Comparison of ENCODE assay signal across 8 cellular contexts in the genomic region with DNA sequence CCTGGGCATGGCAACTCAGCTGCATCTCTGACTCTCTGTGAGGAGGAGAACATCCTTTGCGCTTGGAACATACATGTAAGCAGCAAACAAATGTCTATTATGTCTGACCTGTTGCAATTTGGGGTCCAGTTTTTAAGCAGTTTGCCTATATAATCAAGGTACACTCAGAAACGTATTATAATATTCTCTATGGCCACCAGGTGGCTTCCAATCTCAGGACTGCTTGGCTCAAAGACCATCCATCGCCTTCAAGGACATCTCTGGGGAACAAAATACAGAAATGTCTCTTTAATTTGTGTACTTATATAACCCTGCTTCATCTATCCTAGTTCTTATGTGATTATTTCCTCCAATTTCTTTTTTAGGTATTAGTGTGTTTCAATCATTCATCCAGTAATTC.
DNase-seq lines count a peak whose midpoint lies in the region; ATAC-seq, FAIRE-seq and TF ChIP-seq lines count a peak whose summit lies in the region.

No MANE protein-coding gene starts in this region.

- CTCF ChIA-PET in BJ (lab: Yijun Ruan, JAX), result interaction anchor here (0.6 kb wide), 1 partner anchor 9 kb away, joined by 3 read pairs; no protein-coding TSS in a partner anchor

- H3K27me3 ChIP-seq in BJ (ENCODE audit: control insufficient read depth, insufficient read depth, low read length) (no peaks in the 10 kb centered on the region), brain microvascular endothelial cell (replicated peaks) (no peaks in the 10 kb centered on the region)

- in situ Hi-C loops in brain microvascular endothelial cell (cut with HindIII; ENCODE audit: low pct_ligation_motif_present, low sequenced_read_pairs), result no loop called here

- TF ChIP-seq POLR2A in lower leg skin (IDR thresholded peaks at IDR 0.05), result no peak

- no peak overlapping the region for H3K4me3 ChIP-seq in BJ (ENCODE audit: low read depth, low read length)
- no peak overlapping the region for H3K4me3 ChIP-seq in brain microvascular endothelial cell (ENCODE audit: low read depth, low read length)
- H3K4me3 ChIP-seq in lower leg skin (ENCODE audit: low read depth, poor library complexity, severe bottlenecking), result no peak overlapping the region

- POLR2A ChIA-PET in BJ (lab: Charles Lee), result no interaction called here

- no peaks in the 10 kb centered on the region for H3K36me3 ChIP-seq in BJ (ENCODE audit: control insufficient read depth, insufficient read depth, low read length)
- H3K36me3 ChIP-seq in brain microvascular endothelial cell (replicated peaks), result no peaks in the 10 kb centered on the region

- no peak for DNase-seq in BJ (ENCODE audit: low read depth)
- peak; percentile 0 for DNase-seq in HuH-7 (ENCODE audit: low spot score)
- DNase-seq in brain microvascular endothelial cell, result no peak
- no peak for DNase-seq in lower leg skin (ENCODE audit: low spot score in 2 of 2)
- DNase-seq in NCI-H2029 (lab: John Stamatoyannopoulos, UW), result no peak
- no peak for DNase-seq in HTR-8/SVneo (ENCODE audit: insufficient read length, low spot score)

- intact Hi-C loops in lower leg skin (cut with DNase I; ENCODE audit: low total_unique reads), result no loop called here

- TF ChIP-seq CTCF in BJ (IDR thresholded peaks at IDR 0.05; ENCODE audit: insufficient read depth, low read depth, low read length), result 0 out of 2 replicates have a peak, but pooled peaks have one; percentile 9
- peak; percentile 61 for TF ChIP-seq CTCF in brain microvascular endothelial cell (IDR thresholded peaks at IDR 0.05; ENCODE audit: low read depth, low read length, missing control alignments)
- no peak for TF ChIP-seq CTCF in lower leg skin (IDR thresholded peaks at IDR 0.05)

- no peak for FAIRE-seq in HTR-8/SVneo (lab: Jason Lieb, UNC)

- no peak overlapping the region for H3K27ac ChIP-seq in brain microvascular endothelial cell

- 65 to 70% methylated on average over 3 of the region's 3 CpGs for WGBS in lower leg skin, 2 donors

- ATAC-seq in GM19438 (IDR thresholded peaks at IDR 0.05; ENCODE audit: low read depth, unreplicated experiment) (peak; percentile 56), GM21723 (IDR thresholded peaks at IDR 0.05; ENCODE audit: unreplicated experiment) (no peak)

Comparison
In these comparisons a context has a peak if more than half of its experiments do, and no peak if none do; other contexts are left out.
1. CTCF ChIP-seq: peak in BJ (single experiment) and brain microvascular endothelial cell (single experiment); none in lower leg skin (0 of 3).